In genomic region chr2:72138011-72138881, GRCh38 we compare ENCODE assay signal across 14 cellular contexts. TPM values are rescaled to one million over a fixed set of nuclear protein-coding genes. Genes with fewer than 3 reads are reported as not detected.
DNase-seq lines count a peak whose midpoint lies in the region; ATAC-seq and TF ChIP-seq lines count a peak whose summit lies in the region.
"Had no signal": no experiment of that assay in that cellular context is flagged by ENCODE, and none has a peak within 500 bp of the region (broad histone marks: within the 10 kb centered on the region; RNA-seq: fewer than 3 reads in every experiment).

No MANE protein-coding gene starts in this region.

- H3K27ac ChIP-seq in ascending aorta (peak overlapping the region; percentile 58 to 85), mesenchymal stem cell (ENCODE audit: low read length, poor library complexity, severe bottlenecking) (no peak overlapping the region), thymus (ENCODE audit: low read depth) (peak overlapping the region; percentile 21)
- H3K27ac ChIP-seq: transverse colon had no signal

- ATAC-seq in GM21367 (IDR thresholded peaks at IDR 0.05; ENCODE audit: unreplicated experiment) = no peak
- ATAC-seq in HG02885 (IDR thresholded peaks at IDR 0.05; ENCODE audit: poor library complexity, unreplicated experiment) = no peak

- no peak overlapping the region for H3K9ac ChIP-seq in mesenchymal stem cell (ENCODE audit: low read length)

- no peak overlapping the region for H4K91ac ChIP-seq in mesenchymal stem cell (ENCODE audit: low read length)

- no peak overlapping the region for H3K23ac ChIP-seq in mesenchymal stem cell (ENCODE audit: low read length in 2 of 2)

- H2AK5ac ChIP-seq in mesenchymal stem cell (ENCODE audit: low read length, severe bottlenecking) = no peak overlapping the region

- 72% methylated on average over 24 of the region's 24 CpGs for WGBS in mesenchymal stem cell
- WGBS in thymus = 91% methylated on average over 24 of the region's 24 CpGs

- no peak overlapping the region for H3K4me2 ChIP-seq in mesenchymal stem cell (ENCODE audit: low read length, poor library complexity, severe bottlenecking)

- H3K18ac ChIP-seq in mesenchymal stem cell (ENCODE audit: low read depth in 1 of 2, low read length in 2 of 2) = no peak overlapping the region

- peak; percentile 56 for DNase-seq in activated effector memory CD4-positive, alpha-beta T cell treated with anti-CD3 and anti-CD28 coated beads, Interleukin-2, amount 50 U/mL, for 16 hours
- DNase-seq in activated effector memory CD4-positive, alpha-beta T cell treated with Interleukin-2 at 50 U/mL for 16 hours = no peak
- DNase-seq in ascending aorta (ENCODE audit: low spot score in 2 of 2) = peak in 1 of 2 donors; percentile 65
- no peak for DNase-seq in mesenchymal stem cell
- no peak for DNase-seq in GF-D8 (lab: John Stamatoyannopoulos, UW)
- DNase-seq: cerebellar nuclear complex, T1000 had no signal

- no peak for TF ChIP-seq CTCF in ascending aorta (IDR thresholded peaks at IDR 0.05)

- H3K14ac ChIP-seq in mesenchymal stem cell (ENCODE audit: low read length in 2 of 2) = no peak overlapping the region

- H3K4ac ChIP-seq in mesenchymal stem cell (ENCODE audit: low read depth in 1 of 2, low read length in 2 of 2) = no peak overlapping the region

- H3K4me1 ChIP-seq in ascending aorta (peaks cover 27 to 44% of the 10 kb centered on the region in 2 donors), mesenchymal stem cell (ENCODE audit: control insufficient read depth, insufficient read depth, low read depth, low read length) (peaks cover 31% of the 10 kb centered on the region), thymus (ENCODE audit: control insufficient read depth, insufficient read depth, low read length) (no peaks in the 10 kb centered on the region)

- intact Hi-C loops in ascending aorta (cut with DNase I) = no loop called here

- no peaks in the 10 kb centered on the region for H3K9me3 ChIP-seq in ascending aorta
- H3K9me3 ChIP-seq in mesenchymal stem cell (ENCODE audit: control insufficient read depth, low read length) = no peaks in the 10 kb centered on the region
- H3K9me3 ChIP-seq in thymus (ENCODE audit: control insufficient read depth) = no peaks in the 10 kb centered on the region
- H3K9me3 ChIP-seq: Caco-2, transverse colon had no signal

- no peak overlapping the region for H2AFZ ChIP-seq in mesenchymal stem cell (ENCODE audit: low read depth, low read length)

- no peaks in the 10 kb centered on the region for H3K79me1 ChIP-seq in mesenchymal stem cell (replicated peaks; ENCODE audit: low read length, poor library complexity, severe bottlenecking)

- H4K8ac ChIP-seq in mesenchymal stem cell (ENCODE audit: low read length) = no peak overlapping the region

- no peak overlapping the region for H2BK5ac ChIP-seq in mesenchymal stem cell (ENCODE audit: low read depth, low read length, poor library complexity, severe bottlenecking)

- H3K27me3 ChIP-seq in ascending aorta = no peaks in the 10 kb centered on the region
- peaks cover 0 to 7% of the 10 kb centered on the region in 2 experiments for H3K27me3 ChIP-seq in mesenchymal stem cell (ENCODE audit: control insufficient read depth in 1 of 2, insufficient read depth in 1 of 2, low read length in 2 of 2)
- H3K27me3 ChIP-seq in thymus (ENCODE audit: control insufficient read depth, insufficient read depth) = peaks cover 20% of the 10 kb centered on the region

- no peak overlapping the region for H3K4me3 ChIP-seq in ascending aorta
- no peak overlapping the region for H3K4me3 ChIP-seq in mesenchymal stem cell (ENCODE audit: insufficient read depth in 1 of 2, low read depth in 1 of 2, low read length in 2 of 2)
- H3K4me3 ChIP-seq in thymus (ENCODE audit: low read length) = no peak overlapping the region
- H3K4me3 ChIP-seq: skin epidermis, transverse colon had no signal

- H3K36me3 ChIP-seq in ascending aorta = peaks cover 0 to 4% of the 10 kb centered on the region in 2 donors
- peaks cover 4 to 23% of the 10 kb centered on the region in 2 experiments for H3K36me3 ChIP-seq in mesenchymal stem cell (ENCODE audit: control insufficient read depth in 1 of 2, insufficient read depth in 2 of 2, low read depth in 1 of 2, low read length in 2 of 2)
- H3K36me3 ChIP-seq in thymus (ENCODE audit: control insufficient read depth, insufficient read depth) = no peaks in the 10 kb centered on the region
- H3K36me3 ChIP-seq: transverse colon had no signal

- no peak overlapping the region for H2BK120ac ChIP-seq in mesenchymal stem cell (ENCODE audit: low read depth, low read length)

- peak overlapping the region; percentile 21 for H2BK15ac ChIP-seq in mesenchymal stem cell (ENCODE audit: low read depth, poor library complexity, severe bottlenecking)

- no peak overlapping the region for H2BK12ac ChIP-seq in mesenchymal stem cell (ENCODE audit: low read length in 2 of 2)

RNA-seq across cellular contexts. Expression of gene CYP26B1, which starts 9.4 kb away (rescaled TPM):
- 18.6 TPM for total RNA-seq in ascending aorta
- 0.08 TPM for polyA plus RNA-seq in mesenchymal stem cell (2013, experiment 1 of 2)
- polyA plus RNA-seq in mesenchymal stem cell (2013, experiment 2 of 2) = 0.10 TPM
- 5.6 TPM for polyA plus RNA-seq in thymus
- total RNA-seq: activated CD8-positive, alpha-beta T cell treated with anti-CD3 and anti-CD28 coated beads for 36 hours had no signal
